ENCODE assay signal across 16 cellular contexts in genomic region chr5:141919218-141920129, GRCh38.
"Had no signal": no experiment of that assay in that cellular context is flagged by ENCODE, and none has a peak within 500 bp of the region (broad histone marks: within the 10 kb centered on the region; RNA-seq: fewer than 3 reads in every experiment).

No MANE protein-coding gene starts in this region.

- H3K9me3 Mint-ChIP-seq: natural killer cell; stimulated activated naive CD8-positive, alpha-beta T cell treated with anti-CD3 and anti-CD28 coated beads, Interleukin-15, Interleukin-2, amounts not matched to agents 100 ng/mL and 50 ng/mL, for 24 hours had no signal

- H3K36me3 Mint-ChIP-seq: natural killer cell had no signal

- DNase-seq: activated effector memory CD4-positive, alpha-beta T cell treated with anti-CD3 and anti-CD28 coated beads, Interleukin-2, amount 50 U/mL, for 16 hours; activated T-cell treated with anti-CD3 and anti-CD28 coated beads, Interleukin-2, amount 50 U/mL, for 1 hour; heart left ventricle; lower lobe of right lung; natural killer cell; nucleus accumbens; psoas muscle; stimulated activated CD4-positive, alpha-beta T cell treated with anti-CD3 and anti-CD28 coated beads, Interleukin-2, amount 100 ng/mL, for 48 hours; T-helper 17 cell; upper lobe of right lung had no signal

- FAIRE-seq: astrocyte, endothelial cell of umbilical vein, frontal cortex, keratinocyte had no signal

- ATAC-seq: activated CD4-positive, CD25-positive, alpha-beta regulatory T cell treated with anti-CD3 and anti-CD28 coated beads, Interleukin-2, amount 50 U/mL, for 24 hours; heart left ventricle; lower lobe of right lung; natural killer cell; psoas muscle; T-helper 17 cell; upper lobe of right lung had no signal

- H3K4me3 Mint-ChIP-seq: natural killer cell; stimulated activated naive CD8-positive, alpha-beta T cell treated with anti-CD3 and anti-CD28 coated beads, Interleukin-15, Interleukin-2, amounts not matched to agents 100 ng/mL and 50 ng/mL, for 24 hours; T-helper 17 cell had no signal

- H3K27ac Mint-ChIP-seq: natural killer cell; stimulated activated naive CD8-positive, alpha-beta T cell treated with anti-CD3 and anti-CD28 coated beads, Interleukin-15, Interleukin-2, amounts not matched to agents 100 ng/mL and 50 ng/mL, for 24 hours; T-helper 17 cell had no signal
